In the genomic region with DNA sequence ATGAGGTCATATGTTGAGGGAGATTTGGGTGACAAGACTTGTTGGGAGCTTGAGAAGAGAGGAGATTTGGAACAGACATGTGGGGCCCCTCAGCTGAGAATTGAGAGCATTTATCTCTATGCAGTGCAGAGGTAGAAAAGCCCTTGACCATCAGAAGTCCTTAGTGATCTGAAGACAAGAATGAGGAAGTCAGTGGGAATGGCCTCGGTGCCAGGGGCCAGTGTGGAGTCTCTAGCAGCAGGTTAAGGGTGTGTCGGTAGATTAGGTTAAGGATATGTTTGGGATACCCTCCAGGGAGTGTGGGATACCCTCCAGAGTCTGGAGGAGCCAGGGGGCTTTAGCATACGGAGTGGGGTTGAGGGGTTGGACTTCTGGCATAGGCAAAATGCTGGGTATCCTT, we compare ENCODE assay signal across 20 cellular contexts.
"Had no signal": no experiment of that assay in that cellular context is flagged by ENCODE, and none has a peak within 500 bp of the region (broad histone marks: within the 10 kb centered on the region; RNA-seq: fewer than 3 reads in every experiment).

No MANE protein-coding gene starts in this region.

- H3K27me3 ChIP-seq: heart left ventricle, pancreas, stomach had no signal

- H3K9me3 Mint-ChIP-seq: activated CD4-positive, alpha-beta memory T cell treated with anti-CD3 and anti-CD28 coated beads for 36 hours; activated naive CD4-positive, alpha-beta T cell treated with anti-CD3 and anti-CD28 coated beads, Interleukin-2, amount 10 ng/mL, durations not matched to agents 7 days and 5 days; activated naive CD8-positive, alpha-beta T cell treated with anti-CD3 and anti-CD28 coated beads, Interleukin-2, amount 50 U/mL, for 24 hours; endodermal cell; stimulated activated memory B cell treated with anti-CD40 and anti-IgM and Interleukin-4, amounts not matched to agents 10 μg/mL and 1 μg/mL and 100 μg/mL, for 72 hours had no signal

- H3K27me3 Mint-ChIP-seq: activated CD4-positive, alpha-beta memory T cell treated with anti-CD3 and anti-CD28 coated beads for 36 hours; activated naive CD4-positive, alpha-beta T cell treated with anti-CD3 and anti-CD28 coated beads, Interleukin-2, amount 10 ng/mL, durations not matched to agents 7 days and 5 days; natural killer cell treated with Interleukin-12 subunit alpha and Interleukin-12 subunit beta and Interleukin-15 and Interleukin-18, amount 100 ng/mL, for 72 hours; stimulated activated memory B cell treated with anti-CD40 and anti-IgM and Interleukin-4, amounts not matched to agents 10 μg/mL and 1 μg/mL and 100 μg/mL, for 72 hours; T-helper 17 cell had no signal

- H3K4me1 Mint-ChIP-seq: activated naive CD4-positive, alpha-beta T cell treated with anti-CD3 and anti-CD28 coated beads, Interleukin-2, amount 10 ng/mL, durations not matched to agents 7 days and 5 days had no signal

- H3K9me3 ChIP-seq: heart left ventricle, pancreas, stomach had no signal

- ATAC-seq: activated naive CD8-positive, alpha-beta T cell treated with anti-CD3 and anti-CD28 coated beads, Interleukin-2, amount 50 U/mL, for 24 hours; heart left ventricle; natural killer cell treated with Interleukin-12 subunit alpha and Interleukin-12 subunit beta and Interleukin-15 and Interleukin-18, amount 100 ng/mL, for 72 hours; pancreas; right cardiac atrium; stimulated activated memory B cell treated with anti-CD40 and anti-IgM and Interleukin-4, amounts not matched to agents 10 μg/mL and 1 μg/mL and 100 μg/mL, for 72 hours; T-helper 17 cell had no signal

- FAIRE-seq: islet of Langerhans, pancreas had no signal

- H3K4me3 Mint-ChIP-seq: activated CD4-positive, alpha-beta memory T cell treated with anti-CD3 and anti-CD28 coated beads for 36 hours; activated naive CD4-positive, alpha-beta T cell treated with anti-CD3 and anti-CD28 coated beads, Interleukin-2, amount 10 ng/mL, durations not matched to agents 7 days and 5 days; activated naive CD8-positive, alpha-beta T cell treated with anti-CD3 and anti-CD28 coated beads, Interleukin-2, amount 50 U/mL, for 24 hours; endodermal cell; natural killer cell treated with Interleukin-12 subunit alpha and Interleukin-12 subunit beta and Interleukin-15 and Interleukin-18, amount 100 ng/mL, for 72 hours; stimulated activated memory B cell treated with anti-CD40 and anti-IgM and Interleukin-4, amounts not matched to agents 10 μg/mL and 1 μg/mL and 100 μg/mL, for 72 hours; T-helper 17 cell had no signal

- H3K36me3 Mint-ChIP-seq: activated CD4-positive, alpha-beta memory T cell treated with anti-CD3 and anti-CD28 coated beads for 36 hours; activated naive CD4-positive, alpha-beta T cell treated with anti-CD3 and anti-CD28 coated beads, Interleukin-2, amount 10 ng/mL, durations not matched to agents 7 days and 5 days; stimulated activated memory B cell treated with anti-CD40 and anti-IgM and Interleukin-4, amounts not matched to agents 10 μg/mL and 1 μg/mL and 100 μg/mL, for 72 hours had no signal

- H3K36me3 ChIP-seq: heart left ventricle, pancreas, stomach had no signal

- H3K27ac ChIP-seq: coronary artery, epithelial cell of prostate, heart left ventricle, pancreas, stomach had no signal

- H3K4me3 ChIP-seq: coronary artery, heart left ventricle, pancreas, stomach had no signal

- DNase-seq: activated CD4-positive, alpha-beta memory T cell treated with anti-CD3 and anti-CD28 coated beads for 36 hours; activated CD4-positive, alpha-beta T cell treated with anti-CD3 and anti-CD28 coated beads for 48 hours; activated effector memory CD4-positive, alpha-beta T cell treated with anti-CD3 and anti-CD28 coated beads, Interleukin-2, amount 50 U/mL, for 16 hours; activated naive CD4-positive, alpha-beta T cell treated with anti-CD3 and anti-CD28 coated beads, Interleukin-2, amount 10 ng/mL, durations not matched to agents 7 days and 5 days; activated naive CD8-positive, alpha-beta T cell treated with anti-CD3 and anti-CD28 coated beads, Interleukin-2, amount 50 U/mL, for 24 hours; cerebellar nuclear complex; endodermal cell; heart left ventricle; midbrain; pancreas; right cardiac atrium; stimulated activated CD4-positive, alpha-beta T cell treated with anti-CD3 and anti-CD28 coated beads, Interleukin-1b, Interleukin-23, amount 100 ng/mL, for 48 hours; stomach; T-helper 17 cell; trophoblast cell had no signal

- H3K27ac Mint-ChIP-seq: activated CD4-positive, alpha-beta memory T cell treated with anti-CD3 and anti-CD28 coated beads for 36 hours; activated naive CD4-positive, alpha-beta T cell treated with anti-CD3 and anti-CD28 coated beads, Interleukin-2, amount 10 ng/mL, durations not matched to agents 7 days and 5 days; activated naive CD8-positive, alpha-beta T cell treated with anti-CD3 and anti-CD28 coated beads, Interleukin-2, amount 50 U/mL, for 24 hours; endodermal cell; natural killer cell treated with Interleukin-12 subunit alpha and Interleukin-12 subunit beta and Interleukin-15 and Interleukin-18, amount 100 ng/mL, for 72 hours; stimulated activated memory B cell treated with anti-CD40 and anti-IgM and Interleukin-4, amounts not matched to agents 10 μg/mL and 1 μg/mL and 100 μg/mL, for 72 hours; T-helper 17 cell had no signal
